ENCODE assay signal across 8 cellular contexts in genomic region chr12:14771651-14772137, GRCh38. TPM values are rescaled to one million over a fixed set of nuclear protein-coding genes. Genes with fewer than 3 reads are reported as not detected.
A peak's percentile ranks its signal among the peaks of the same experiment; 100 is the strongest.
DNase-seq lines count a peak whose midpoint lies in the region; ATAC-seq, FAIRE-seq and TF ChIP-seq lines count a peak whose summit lies in the region.
"Had no signal": no experiment of that assay in that cellular context is flagged by ENCODE, and none has a peak within 500 bp of the region (broad histone marks: within the 10 kb centered on the region; RNA-seq: fewer than 3 reads in every experiment).

No MANE protein-coding gene starts in this region.

- no peaks in the 10 kb centered on the region for H3K27me3 ChIP-seq in H7 (ENCODE audit: control insufficient read depth, insufficient read depth, low read length)
- H3K27me3 ChIP-seq in osteoblast (ENCODE audit: insufficient read depth, low read length), result no peaks in the 10 kb centered on the region

- H3K4me3 ChIP-seq in H7 (ENCODE audit: insufficient read depth, low read depth, low read length) (peak overlapping the region; percentile 90), SK-N-MC (peak overlapping the region; percentile 80), choroid plexus epithelial cell (ENCODE audit: low read depth, low read length) (peak overlapping the region; percentile 86), osteoblast (ENCODE audit: insufficient read depth, low read length) (peak overlapping the region; percentile 10)

- peak overlapping the region; percentile 64 for H2AFZ ChIP-seq in osteoblast (ENCODE audit: low read length)

- peak overlapping the region; percentile 99 for H3K4me2 ChIP-seq in osteoblast (ENCODE audit: insufficient read depth, low read length)

- no peak for FAIRE-seq in urothelium cell line (lab: Jason Lieb, UNC)

- no peaks in the 10 kb centered on the region for H3K36me3 ChIP-seq in H7 (replicated peaks; ENCODE audit: control insufficient read depth, insufficient read depth, low read length)
- H3K36me3 ChIP-seq in SK-N-MC (ENCODE audit: insufficient read depth, low read length), result no peaks in the 10 kb centered on the region
- no peaks in the 10 kb centered on the region for H3K36me3 ChIP-seq in osteoblast (ENCODE audit: insufficient read depth, low read length)

- peaks cover 28% of the 10 kb centered on the region for H3K4me1 ChIP-seq in osteoblast (ENCODE audit: insufficient read depth, low read length)

- H3K9ac ChIP-seq in SK-N-MC (ENCODE audit: insufficient read length), result peak overlapping the region; percentile 79

- peak overlapping the region; percentile 89 for H3K27ac ChIP-seq in SK-N-MC
- no peak overlapping the region for H3K27ac ChIP-seq in osteoblast (ENCODE audit: low read depth, low read length)

- no peak for ATAC-seq in HG02884 (IDR thresholded peaks at IDR 0.05; ENCODE audit: unreplicated experiment)

- H3K9me3 ChIP-seq in SK-N-MC (ENCODE audit: low read depth, low read length) (no peaks in the 10 kb centered on the region), osteoblast (ENCODE audit: low read depth, low read length) (no peaks in the 10 kb centered on the region)

- H3K79me2 ChIP-seq in osteoblast (ENCODE audit: insufficient read depth, low read length), result peaks cover 32% of the 10 kb centered on the region

- DNase-seq in H7, result peak; percentile 76
- no peak for DNase-seq in SK-N-MC (ENCODE audit: low read depth, low spot score)
- DNase-seq in choroid plexus epithelial cell (ENCODE audit: low read depth), result no peak
- DNase-seq in osteoblast (ENCODE audit: insufficient read length, low spot score, missing footprints), result peak; percentile 32
- DNase-seq in GOT3 (lab: John Stamatoyannopoulos, UW), result no peak
- no peak for DNase-seq in urothelium cell line (ENCODE audit: low spot score)

- TF ChIP-seq CTCF in choroid plexus epithelial cell (conservative IDR thresholded peaks at IDR 0.05; ENCODE audit: low read depth, low read length) (no peak), osteoblast (IDR thresholded peaks at IDR 0.05; ENCODE audit: extremely low read depth, low read depth, low read length) (no peak)

- H4K20me1 ChIP-seq in osteoblast (ENCODE audit: insufficient read depth, low read length), result peaks cover 3% of the 10 kb centered on the region

RNA-seq across cellular contexts. Expression of gene WBP11, which starts 31.6 kb away (rescaled TPM):
- 31.7 and 33.8 TPM in 2 replicates for total RNA-seq in H7 (2014; rRNA removed; shearing (Covaris generic))
- total RNA-seq in osteoblast, result 10.3 and 19.5 TPM in 2 replicates

RNA-seq across cellular contexts. Expression of gene C12orf60, which starts 31.8 kb away (rescaled TPM):
- total RNA-seq in H7 (2014; rRNA removed; shearing (Covaris generic)), result 1.7 and 3.0 TPM in 2 replicates
- 0.59 and 0.72 TPM in 2 replicates for total RNA-seq in osteoblast

RNA-seq across cellular contexts. Expression of gene SMCO3, which starts 42.3 kb away (rescaled TPM):
- not detected in 2 replicates for total RNA-seq in H7 (2014; rRNA removed; shearing (Covaris generic))
- under 0.01 TPM in 1 of 2 replicates, not detected in the other for total RNA-seq in osteoblast
- total RNA-seq: T-helper 1 cell treated with Interleukin-12 subunit alpha and Interleukin-12 subunit beta and Interleukin-4 antibody, amounts not matched to agents 30 ng/mL and 1 ng/mL, for 36 hours had no signal

Comparison
In these comparisons a context has a peak if more than half of its experiments do, and no peak if none do; other contexts are left out.
1. DNase-seq: peak in H7 (single experiment) and osteoblast (single experiment); none in SK-N-MC (single experiment), choroid plexus epithelial cell (single experiment), GOT3 (single experiment) and urothelium cell line (single experiment).
2. H3K4me3 ChIP-seq: peak in every context shown above with its lines; median percentile 90 in H7; 86 in choroid plexus epithelial cell; 80 in SK-N-MC; 10 in osteoblast.